In genomic region chr7:69246758-69247157, GRCh38 we compare ENCODE assay signal across 21 cellular contexts.
A peak's percentile ranks its signal among the peaks of the same experiment; 100 is the strongest.
DNase-seq lines count a peak whose midpoint lies in the region; ATAC-seq and TF ChIP-seq lines count a peak whose summit lies in the region.
"Had no signal": no experiment of that assay in that cellular context is flagged by ENCODE, and none has a peak within 500 bp of the region (broad histone marks: within the 10 kb centered on the region; RNA-seq: fewer than 3 reads in every experiment).

No MANE protein-coding gene starts in this region.

- TF ChIP-seq POLR2A in heart left ventricle (IDR thresholded peaks at IDR 0.05) = no peak

- no peak for TF ChIP-seq CTCF in heart left ventricle (IDR thresholded peaks at IDR 0.05)

- no peaks in the 10 kb centered on the region for H3K36me3 ChIP-seq in heart left ventricle
- H3K36me3 ChIP-seq: BLaER1 had no signal

- intact Hi-C loops in heart left ventricle (cut with DNase I) = no loop called here

- DNase-seq in A172 (ENCODE audit: low spot score) = peak; percentile 26
- DNase-seq in MV-4-11 (lab: John Stamatoyannopoulos, UW) = peak; percentile 95
- peak in 2 of 5 donors; percentile 10 to 53 for DNase-seq in heart left ventricle
- peak; percentile 22 for DNase-seq in mucosa of gallbladder (ENCODE audit: low spot score)
- no peak for DNase-seq in T-helper 2 cell
- no peak for DNase-seq in NCI-H524 (lab: John Stamatoyannopoulos, UW)
- DNase-seq in occipital lobe (lab: John Stamatoyannopoulos, UW) = no peak
- DNase-seq: activated naive CD4-positive, alpha-beta T cell treated with Interleukin-2 at 50 U/mL for 16 hours; activated T-cell treated with anti-CD3 and anti-CD28 coated beads, Interleukin-2, amount 50 U/mL, for 4 hours; EL; islet precursor cell; mammary epithelial cell; naive B cell; NCI-H2081 treated with DMSO at 0.1 percent for 48 hours; NK-92 treated with Interleukin-12 subunit alpha and Interleukin-12 subunit beta, amount 100 ng/mL, for 24 hours; retina; stimulated activated CD4-positive, alpha-beta T cell treated with anti-CD3 and anti-CD28 coated beads, Interleukin-15, amount 100 ng/mL, for 24 hours; stimulated activated CD8-positive, alpha-beta memory T cell treated with anti-CD3 and anti-CD28 coated beads, Interleukin-4, amount 100 ng/mL, for 48 hours had no signal

- peaks cover 0 to 4% (median 0%) of the 10 kb centered on the region in 12 donors for H3K9me3 ChIP-seq in heart left ventricle

- ATAC-seq in heart left ventricle (peak in 3 of 4 donors; percentile 55 to 62 (median 59)), GM19467 (IDR thresholded peaks at IDR 0.05; ENCODE audit: unreplicated experiment) (no peak)
- ATAC-seq: activated T-cell treated with anti-CD3 and anti-CD28 coated beads, Interleukin-2, amount 50 U/mL, for 4 hours; GM23338 had no signal

- H3K27ac ChIP-seq in heart left ventricle = no peak overlapping the region
- H3K27ac ChIP-seq: BLaER1 had no signal

- 83 to 97% (median 87%) methylated on average over 3 of the region's 3 CpGs for WGBS in heart left ventricle, 4 donors

- H3K4me3 ChIP-seq in heart left ventricle = no peak overlapping the region
- H3K4me3 ChIP-seq: BLaER1, GM23338 had no signal

- H3K4me1 ChIP-seq in heart left ventricle = peaks cover 0 to 5% (median 0%) of the 10 kb centered on the region in 12 donors
- H3K4me1 ChIP-seq: BLaER1 had no signal

- H3K27me3 ChIP-seq in heart left ventricle = no peaks in the 10 kb centered on the region
- H3K27me3 ChIP-seq: BLaER1 had no signal

Comparison
In these comparisons a context has a peak if more than half of its experiments do, and no peak if none do; other contexts are left out.
1. DNase-seq: peak in A172 (single experiment), MV-4-11 (single experiment) and mucosa of gallbladder (single experiment); none in T-helper 2 cell (0 of 5), NCI-H524 (0 of 2) and occipital lobe (single experiment).